ENCODE assay signal across 13 cellular contexts in genomic region chr19:45955905-45956608, GRCh38. TPM values are rescaled to one million over a fixed set of nuclear protein-coding genes. Genes with fewer than 3 reads are reported as not detected.
A peak's percentile ranks its signal among the peaks of the same experiment; 100 is the strongest.
DNase-seq lines count a peak whose midpoint lies in the region; ATAC-seq, FAIRE-seq and TF ChIP-seq lines count a peak whose summit lies in the region.
"Had no signal": no experiment of that assay in that cellular context is flagged by ENCODE, and none has a peak within 500 bp of the region (broad histone marks: within the 10 kb centered on the region; RNA-seq: fewer than 3 reads in every experiment).

No MANE protein-coding gene starts in this region.

- CTCF ChIA-PET in HEK293 (lab: Yijun Ruan, JAX) (interaction anchor here (0.6 kb wide), 1 partner anchor 973 kb away, joined by 3 read pairs; no protein-coding TSS in a partner anchor), K562 (lab: Yijun Ruan, JAX; ENCODE audit: low intra/inter-chr PET ratio) (no interaction called here)

- no peaks in the 10 kb centered on the region for H3K9me3 Mint-ChIP-seq in nephron progenitor cell

- TF ChIP-seq CTCF in HEK293 (tag by site-specific recombination; IDR thresholded peaks at IDR 0.05): no peak
- no peak for TF ChIP-seq CTCF in K562 (IDR thresholded peaks at IDR 0.05 in 2 of 3, conservative IDR thresholded peaks at IDR 0.05 in 1 of 3; ENCODE audit: insufficient read depth in 2 of 3, low read depth in 1 of 3, low read length in 3 of 3)
- TF ChIP-seq CTCF in right atrium auricular region (IDR thresholded peaks at IDR 0.05): no peak
- no peak for TF ChIP-seq CTCF in nephron progenitor cell (IDR thresholded peaks at IDR 0.05)

- no peak overlapping the region for H3K4me3 Mint-ChIP-seq in nephron progenitor cell
- H3K4me3 Mint-ChIP-seq: CD8-positive, alpha-beta memory T cell; dendritic cell treated with granulocyte-macrophage colony-stimulating factor and Interleukin-4, amounts not matched to agents 40 ng/mL and 50 ng/mL, for 4 days had no signal

- intact Hi-C loops in K562 (cut with micrococcal nuclease): no loop called here

- no peaks in the 10 kb centered on the region; the same call in 1 of the 2 replicates for H4K20me1 ChIP-seq in K562 (replicated peaks; ENCODE audit: control insufficient read depth, insufficient read depth, low read length)

- BruUV-seq in K562 (replicated peaks; lab: Mats Ljungman, UMichigan): no TSS peak

- peaks cover 0 to 15% of the 10 kb centered on the region in 2 experiments; a peak in 1 of 3 replicates for H3K36me3 ChIP-seq in HEK293 (ENCODE audit: control insufficient read depth in 2 of 2, insufficient read depth in 1 of 2, low read length in 2 of 2)
- H3K36me3 ChIP-seq in K562 (ENCODE audit: control insufficient read depth, insufficient read depth, low read length): no peaks in the 10 kb centered on the region
- H3K36me3 ChIP-seq in right atrium auricular region: no peaks in the 10 kb centered on the region

- H3K79me2 ChIP-seq in K562 (ENCODE audit: control insufficient read depth, insufficient read depth, low read length): no peaks in the 10 kb centered on the region

- peaks cover 68% of the 10 kb centered on the region for H3K27me3 Mint-ChIP-seq in nephron progenitor cell (ENCODE audit: low read depth, poor library complexity)

- H3K4me3 ChIP-seq in HEK293 (ENCODE audit: low read depth, low read length): no peak overlapping the region
- no peak overlapping the region for H3K4me3 ChIP-seq in K562
- no peak overlapping the region for H3K4me3 ChIP-seq in right atrium auricular region

- H3K27ac ChIP-seq in HEK293 (ENCODE audit: extremely low read depth, low read depth, low read length) (no peak overlapping the region), K562 (ENCODE audit: extremely low read depth, low read depth, low read length) (no peak overlapping the region), right atrium auricular region (peak overlapping the region; percentile 13 to 53)

- H3K4me1 ChIP-seq in HEK293 (ENCODE audit: control insufficient read depth, insufficient read depth, low read length) (peaks cover 6% of the 10 kb centered on the region; the same call in 1 of the 2 replicates), K562 (replicated peaks in 1 of 2; ENCODE audit: control insufficient read depth in 2 of 2, insufficient read depth in 2 of 2, low read length in 2 of 2) (peaks cover 0 to 14% of the 10 kb centered on the region in 2 experiments; a peak in 2 of 5 replicates), right atrium auricular region (peaks cover 0 to 30% of the 10 kb centered on the region in 2 donors)

- in situ Hi-C loops in K562 (cut with MboI): no loop called here

- H3K4me2 ChIP-seq in K562 (ENCODE audit: insufficient read depth, low read length): no peak overlapping the region

- WGBS in K562 (ENCODE audit: insufficient coverage, low coverage, missing lambda C conversion rate): 3% methylated on average over 13 of the region's 13 CpGs

- FAIRE-seq in K562 (lab: Jason Lieb, UNC): no peak

- DNase-seq in K562 (ENCODE audit: extremely low read depth in 1 of 4, low spot score in 3 of 4) (no peak), right atrium auricular region (ENCODE audit: low spot score) (peak; percentile 75), pulmonary artery endothelial cell (ENCODE audit: low read depth, low spot score) (peak; percentile 93), nephron progenitor cell (no peak), NAMALWA (ENCODE audit: low spot score) (no peak), amniotic stem cell (lab: John Stamatoyannopoulos, UW) (no peak), NCI-H345 treated with DMSO at 0.1 percent for 48 hours (lab: John Stamatoyannopoulos, UW; ENCODE audit: unreplicated experiment) (no peak)
- DNase-seq: CD8-positive, alpha-beta memory T cell; left colon; NCI-H1436; SHP77 had no signal

- H3K4me1 Mint-ChIP-seq in nephron progenitor cell: peaks cover 11% of the 10 kb centered on the region

- no peak for TF ChIP-seq EP300 in K562 (IDR thresholded peaks at IDR 0.05; ENCODE audit: low read length)

- no peak for ATAC-seq in K562
- ATAC-seq: left colon had no signal

- TF ChIP-seq RAD21 in K562 (CRISPR knock-in tag; conservative IDR thresholded peaks at IDR 0.05 in 1 of 2, IDR thresholded peaks at IDR 0.05 in 1 of 2): no peak

- H3K27ac Mint-ChIP-seq in nephron progenitor cell: no peak overlapping the region
- H3K27ac Mint-ChIP-seq: CD8-positive, alpha-beta memory T cell; dendritic cell treated with granulocyte-macrophage colony-stimulating factor and Interleukin-4, amounts not matched to agents 40 ng/mL and 50 ng/mL, for 4 days had no signal

- no peak for TF ChIP-seq POLR2A in K562 (conservative IDR thresholded peaks at IDR 0.05)

- no peak overlapping the region for H2AFZ ChIP-seq in K562 (ENCODE audit: low read depth, low read length)

- H3K27me3 ChIP-seq in K562 (ENCODE audit: control insufficient read depth in 2 of 2, insufficient read depth in 2 of 2, low read length in 2 of 2): peaks cover 16 to 40% of the 10 kb centered on the region in 2 experiments; a peak in 4 of 5 replicates
- H3K27me3 ChIP-seq in right atrium auricular region: no peaks in the 10 kb centered on the region

- H3K9me1 ChIP-seq in K562 (ENCODE audit: control insufficient read depth, insufficient read depth, low read length): no peaks in the 10 kb centered on the region

- H3K9me3 ChIP-seq in HEK293 (ENCODE audit: control insufficient read depth, insufficient read depth, low read depth, low read length): no peaks in the 10 kb centered on the region
- H3K9me3 ChIP-seq in K562 (replicated peaks; ENCODE audit: control insufficient read depth, insufficient read depth, low read depth, low read length): no peaks in the 10 kb centered on the region
- H3K9me3 ChIP-seq in right atrium auricular region: no peaks in the 10 kb centered on the region

- no peak overlapping the region for H3K9ac ChIP-seq in K562 (ENCODE audit: insufficient read depth in 1 of 2, low read depth in 2 of 2, low read length in 2 of 2)

- no peaks in the 10 kb centered on the region for H3K36me3 Mint-ChIP-seq in nephron progenitor cell (ENCODE audit: low read depth)

- POLR2A ChIA-PET in HEK293 (lab: Yijun Ruan, JAX) (no interaction called here), K562 (lab: Yijun Ruan, JAX) (no interaction called here)

RNA-seq across cellular contexts. Expression of gene NOVA2, which starts 17.6 kb away (rescaled TPM):
- total RNA-seq in K562 (2011; cell fraction: chromatin; rRNA removed; ENCODE audit: low replicate concordance): not detected in 2 replicates
- total RNA-seq in K562 (2011; cell fraction: nucleolus; rRNA removed): not detected in 2 replicates
- not detected in 2 replicates for total RNA-seq in K562 (2011; cell fraction: nucleoplasm; rRNA removed)
- total RNA-seq in K562 (2014; rRNA removed) (not detected in 2 replicates), K562 (2014; rRNA removed; fragmentation: Illumina TruSeq; extraction: Trizol) (not detected in 2 replicates), K562 (2015; rRNA removed; fragmentation: Illumina TruSeq; extraction: Trizol) (not detected in 2 replicates), K562 (2021) (not detected in 2 replicates), right atrium auricular region (1 to 10 TPM; 1.5 to 3.9 TPM), pulmonary artery endothelial cell (3.4 and 4.0 TPM in 2 replicates)
- polyA plus RNA-seq in K562 (2011; rRNA removed) (not detected in 2 replicates), K562 (2014; fragmentation: Illumina TruSeq; extraction: Trizol) (not detected in 2 replicates), K562 (2014; fragmentation: Nextera tagmentation; extraction: Ambion mirVana) (not detected), K562 (2014; rRNA removed) (not detected in 2 replicates)
- not detected in 2 replicates for polyA plus RNA-seq in K562 (2011; cell fraction: cytosol; rRNA removed)
- polyA plus RNA-seq in K562 (2011; cell fraction: nucleus; rRNA removed): not detected in 2 replicates
- polyA plus RNA-seq in K562 (2012): 0.03 TPM in 1 of 2 replicates, not detected in the other
- not detected in 2 replicates for polyA minus RNA-seq in K562 (2011; rRNA and poly(A)+ RNA removed)
- polyA minus RNA-seq in K562 (2011; cell fraction: cytosol; rRNA and poly(A)+ RNA removed): not detected in 2 replicates
- polyA minus RNA-seq in K562 (2011; cell fraction: nucleus; rRNA and poly(A)+ RNA removed): not detected in 2 replicates
- total RNA-seq: CD8-positive, alpha-beta memory T cell had no signal
- polyA plus RNA-seq: CD8-positive, alpha-beta memory T cell had no signal

RNA-seq across cellular contexts. Expression of gene CCDC61, which starts 39.2 kb away (rescaled TPM):
- total RNA-seq in K562 (2011; cell fraction: chromatin; rRNA removed; ENCODE audit: low replicate concordance): 26.3 and 56.0 TPM in 2 replicates
- 42.4 and 47.0 TPM in 2 replicates for total RNA-seq in K562 (2011; cell fraction: nucleolus; rRNA removed)
- 31.0 and 36.6 TPM in 2 replicates for total RNA-seq in K562 (2011; cell fraction: nucleoplasm; rRNA removed)
- total RNA-seq in K562 (2014; rRNA removed) (19.8 and 21.5 TPM in 2 replicates), K562 (2014; rRNA removed; fragmentation: Illumina TruSeq; extraction: Trizol) (4.9 and 5.4 TPM in 2 replicates), K562 (2015; rRNA removed; fragmentation: Illumina TruSeq; extraction: Trizol) (10.3 and 11.4 TPM in 2 replicates), K562 (2021) (26.3 and 27.0 TPM in 2 replicates), right atrium auricular region (1 to 10 TPM; 5.3 to 7.8 TPM), pulmonary artery endothelial cell (7.3 and 9.5 TPM in 2 replicates)
- polyA plus RNA-seq in K562 (2011; rRNA removed) (10.6 and 12.4 TPM in 2 replicates), K562 (2014; fragmentation: Illumina TruSeq; extraction: Trizol) (9.4 and 15.5 TPM in 2 replicates), K562 (2014; fragmentation: Nextera tagmentation; extraction: Ambion mirVana) (under 1 TPM; 0.07 to 0.59 TPM), K562 (2014; rRNA removed) (20.9 and 21.4 TPM in 2 replicates)
- 10.4 and 25.4 TPM in 2 replicates for polyA plus RNA-seq in K562 (2011; cell fraction: cytosol; rRNA removed)
- 41.2 and 57.4 TPM in 2 replicates for polyA plus RNA-seq in K562 (2011; cell fraction: nucleus; rRNA removed)
- polyA plus RNA-seq in K562 (2012): 19.9 and 20.3 TPM in 2 replicates
- 2.8 and 5.2 TPM in 2 replicates for polyA minus RNA-seq in K562 (2011; rRNA and poly(A)+ RNA removed)
- 12.0 and 13.0 TPM in 2 replicates for polyA minus RNA-seq in K562 (2011; cell fraction: cytosol; rRNA and poly(A)+ RNA removed)
- 19.5 and 24.2 TPM in 2 replicates for polyA minus RNA-seq in K562 (2011; cell fraction: nucleus; rRNA and poly(A)+ RNA removed)

RNA-seq across cellular contexts. Expression of gene NANOS2, which starts 41.5 kb away (rescaled TPM):
- total RNA-seq in K562 (2011; cell fraction: chromatin; rRNA removed; ENCODE audit: low replicate concordance): not detected in 2 replicates
- total RNA-seq in K562 (2011; cell fraction: nucleolus; rRNA removed): not detected in 2 replicates
- total RNA-seq in K562 (2011; cell fraction: nucleoplasm; rRNA removed): not detected in 2 replicates
- total RNA-seq in K562 (2014; rRNA removed): 0.08 TPM in 1 of 2 replicates, not detected in the other
- total RNA-seq in K562 (2014; rRNA removed; fragmentation: Illumina TruSeq; extraction: Trizol): not detected in 2 replicates
- total RNA-seq in K562 (2015; rRNA removed; fragmentation: Illumina TruSeq; extraction: Trizol): not detected in 2 replicates
- total RNA-seq in K562 (2021): not detected in 2 replicates
- polyA plus RNA-seq in K562 (2011; rRNA removed): not detected in 2 replicates
- not detected in 2 replicates for polyA plus RNA-seq in K562 (2011; cell fraction: cytosol; rRNA removed)
- polyA plus RNA-seq in K562 (2011; cell fraction: nucleus; rRNA removed): not detected in 2 replicates
- not detected in 2 replicates for polyA plus RNA-seq in K562 (2012)
- polyA plus RNA-seq in K562 (2014; fragmentation: Illumina TruSeq; extraction: Trizol): not detected in 2 replicates
- not detected for polyA plus RNA-seq in K562 (2014; fragmentation: Nextera tagmentation; extraction: Ambion mirVana)
- not detected in 2 replicates for polyA plus RNA-seq in K562 (2014; rRNA removed)
- not detected in 2 replicates for polyA minus RNA-seq in K562 (2011; rRNA and poly(A)+ RNA removed)
- polyA minus RNA-seq in K562 (2011; cell fraction: cytosol; rRNA and poly(A)+ RNA removed): not detected in 2 replicates
- polyA minus RNA-seq in K562 (2011; cell fraction: nucleus; rRNA and poly(A)+ RNA removed): not detected in 2 replicates
- total RNA-seq in right atrium auricular region: not detected
- total RNA-seq in pulmonary artery endothelial cell: not detected in 2 replicates
- total RNA-seq: CD8-positive, alpha-beta memory T cell; left colon had no signal
- polyA plus RNA-seq: CD8-positive, alpha-beta memory T cell had no signal

RNA-seq across cellular contexts. Expression of gene MYPOP, which starts 53.6 kb away (rescaled TPM):
- total RNA-seq in K562 (2011; cell fraction: chromatin; rRNA removed; ENCODE audit: low replicate concordance): 2.2 and 5.3 TPM in 2 replicates
- 3.0 and 3.4 TPM in 2 replicates for total RNA-seq in K562 (2011; cell fraction: nucleolus; rRNA removed)
- total RNA-seq in K562 (2011; cell fraction: nucleoplasm; rRNA removed): 3.4 and 4.7 TPM in 2 replicates
- total RNA-seq in K562 (2014; rRNA removed) (2.6 and 2.8 TPM in 2 replicates), K562 (2014; rRNA removed; fragmentation: Illumina TruSeq; extraction: Trizol) (0.61 and 0.80 TPM in 2 replicates), K562 (2015; rRNA removed; fragmentation: Illumina TruSeq; extraction: Trizol) (1.0 and 1.6 TPM in 2 replicates), K562 (2021) (7.4 and 7.6 TPM in 2 replicates), right atrium auricular region (1 to 10 TPM; 6.0 to 7.2 TPM), pulmonary artery endothelial cell (0.79 and 1.4 TPM in 2 replicates)
- polyA plus RNA-seq in K562 (2011; rRNA removed) (0.72 and 1.3 TPM in 2 replicates), K562 (2014; fragmentation: Illumina TruSeq; extraction: Trizol) (1.7 and 1.9 TPM in 2 replicates), K562 (2014; fragmentation: Nextera tagmentation; extraction: Ambion mirVana) (under 1 TPM; 0.32 to 0.34 TPM), K562 (2014; rRNA removed) (2.4 and 4.9 TPM in 2 replicates)
- 1.5 and 2.2 TPM in 2 replicates for polyA plus RNA-seq in K562 (2011; cell fraction: cytosol; rRNA removed)
- polyA plus RNA-seq in K562 (2011; cell fraction: nucleus; rRNA removed): 2.9 and 5.2 TPM in 2 replicates
- polyA plus RNA-seq in K562 (2012): 3.1 and 4.0 TPM in 2 replicates
- polyA minus RNA-seq in K562 (2011; rRNA and poly(A)+ RNA removed): 0.28 and 0.33 TPM in 2 replicates
- polyA minus RNA-seq in K562 (2011; cell fraction: cytosol; rRNA and poly(A)+ RNA removed): 1.9 and 2.3 TPM in 2 replicates
- polyA minus RNA-seq in K562 (2011; cell fraction: nucleus; rRNA and poly(A)+ RNA removed): 0.94 and 1.3 TPM in 2 replicates

Comparison
In these comparisons a context has a peak if more than half of its experiments do, and no peak if none do; other contexts are left out.
1. H3K27ac ChIP-seq: peak in right atrium auricular region (2 of 2); none in HEK293 (single experiment) and K562 (single experiment).
2. DNase-seq: peak in right atrium auricular region (single experiment) and pulmonary artery endothelial cell (single experiment); none in K562 (0 of 4), nephron progenitor cell (single experiment), NAMALWA (single experiment), amniotic stem cell (single experiment) and NCI-H345 treated with DMSO at 0.1 percent for 48 hours (single experiment).
3. Of the 44 proteins assayed by ChIP-seq in both K562 and HEK293: peak only in K562: PRDM10; only in HEK293: KLF1 and ZNF398; in both: none; in neither: 41.